10 cellular contexts compared by ENCODE assay signal in the genomic region with DNA sequence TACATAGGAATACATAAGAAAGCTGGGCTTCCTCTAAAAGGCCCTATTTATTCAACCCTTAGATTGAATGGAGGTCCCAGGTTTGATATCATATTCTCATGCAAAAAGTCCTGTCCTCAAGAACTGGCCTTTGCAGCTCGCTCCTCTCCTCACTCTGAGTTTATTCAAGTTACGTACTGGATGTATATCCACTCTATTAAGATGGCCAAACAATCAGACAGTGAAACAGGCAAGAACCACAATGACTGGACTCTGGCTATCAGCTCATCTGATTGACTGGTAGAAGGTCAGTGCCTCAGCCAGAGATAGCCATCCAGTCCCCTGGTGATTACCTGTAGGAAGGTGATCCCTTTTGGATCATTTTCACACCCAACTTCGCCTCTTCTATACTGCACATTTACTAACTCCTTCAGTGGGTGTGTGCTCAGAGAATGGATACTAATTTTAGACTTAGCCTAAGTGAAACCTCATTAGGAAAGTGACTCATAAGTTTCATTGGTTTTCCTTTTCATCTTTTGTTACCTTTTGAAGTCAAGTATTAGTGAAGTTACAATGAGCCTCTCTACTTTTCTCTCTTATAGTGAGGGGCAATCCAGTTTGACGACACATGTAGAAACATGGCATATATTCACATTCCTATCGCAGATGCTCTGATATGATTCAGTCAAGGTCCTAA.
A peak's percentile ranks its signal among the peaks of the same experiment; 100 is the strongest.
DNase-seq lines count a peak whose midpoint lies in the region; ATAC-seq, FAIRE-seq and TF ChIP-seq lines count a peak whose summit lies in the region.
"Had no signal": no experiment of that assay in that cellular context is flagged by ENCODE, and none has a peak within 500 bp of the region (broad histone marks: within the 10 kb centered on the region; RNA-seq: fewer than 3 reads in every experiment).

No MANE protein-coding gene starts in this region.

- H2AFZ ChIP-seq in astrocyte (ENCODE audit: low read depth, low read length) = no peak overlapping the region

- H3K4me3 ChIP-seq in astrocyte (ENCODE audit: insufficient read depth, low read depth, low read length) = no peak overlapping the region
- no peak overlapping the region for H3K4me3 ChIP-seq in tibial nerve

- H3K36me3 ChIP-seq in astrocyte (ENCODE audit: insufficient read depth, low read length) (no peaks in the 10 kb centered on the region), tibial nerve (no peaks in the 10 kb centered on the region)

- H3K9ac ChIP-seq in astrocyte (ENCODE audit: low read length) = no peak overlapping the region

- H3K27me3 Mint-ChIP-seq in astrocyte (ENCODE audit: low read depth, unreplicated experiment) = no peaks in the 10 kb centered on the region

- no peak for TF ChIP-seq POLR2A in tibial nerve (IDR thresholded peaks at IDR 0.05)

- in situ Hi-C loops in ACHN (cut with HindIII; ENCODE audit: low pct_ligation_motif_present, low pct_unique_long_range_greater_than_20kb, low sequenced_read_pairs) = no loop called here

- H3K9me3 ChIP-seq in astrocyte (ENCODE audit: insufficient read depth, low read depth, low read length) (no peaks in the 10 kb centered on the region), tibial nerve (no peaks in the 10 kb centered on the region)

- 90 to 94% methylated on average over 5 of the region's 5 CpGs for WGBS in tibial nerve, 2 donors

- peaks cover 11% of the 10 kb centered on the region for H3K4me1 Mint-ChIP-seq in astrocyte (ENCODE audit: low read depth, unreplicated experiment)

- H3K4me1 ChIP-seq in astrocyte (ENCODE audit: insufficient read depth, low read length) (no peaks in the 10 kb centered on the region), tibial nerve (peaks cover 0 to 7% (median 0%) of the 10 kb centered on the region in 4 donors)

- no peak overlapping the region for H3K27ac Mint-ChIP-seq in astrocyte (ENCODE audit: unreplicated experiment)

- TF ChIP-seq EP300 in tibial nerve (IDR thresholded peaks at IDR 0.05) = no peak

- no peaks in the 10 kb centered on the region for H3K79me2 ChIP-seq in astrocyte (ENCODE audit: insufficient read depth, low read length)

- no peaks in the 10 kb centered on the region for H3K9me3 Mint-ChIP-seq in astrocyte (ENCODE audit: unreplicated experiment)

- H3K27me3 ChIP-seq in astrocyte (ENCODE audit: insufficient read depth, low read length) (no peaks in the 10 kb centered on the region), tibial nerve (no peaks in the 10 kb centered on the region)

- H4K20me1 ChIP-seq in astrocyte (ENCODE audit: insufficient read depth, low read length) = no peaks in the 10 kb centered on the region

- H3K4me3 Mint-ChIP-seq in astrocyte (ENCODE audit: unreplicated experiment) = no peak overlapping the region

- H3K27ac ChIP-seq in astrocyte (ENCODE audit: low read depth, low read length) (no peak overlapping the region), tibial nerve (no peak overlapping the region)

- TF ChIP-seq CTCF in astrocyte (IDR thresholded peaks at IDR 0.05; ENCODE audit: insufficient read depth, low read depth, low read length) (no peak), tibial nerve (IDR thresholded peaks at IDR 0.05) (no peak)

- FAIRE-seq in astrocyte (lab: Jason Lieb, UNC) = no peak

- DNase-seq in astrocyte (ENCODE audit: low read depth) (peak; percentile 38), tibial nerve (ENCODE audit: low spot score in 2 of 2) (no peak), NCI-H526 treated with DMSO at 0.1 percent for 48 hours (lab: John Stamatoyannopoulos, UW) (no peak), ACHN (no peak)
- DNase-seq: DND-41, NCI-H2171 treated with DMSO at 0.1 percent for 48 hours, substantia nigra had no signal

- ATAC-seq in GM18868 (IDR thresholded peaks at IDR 0.05; ENCODE audit: unreplicated experiment) (peak; percentile 95), GM21423 (IDR thresholded peaks at IDR 0.05; ENCODE audit: unreplicated experiment) (peak; percentile 87), HG03108 (IDR thresholded peaks at IDR 0.05; ENCODE audit: unreplicated experiment) (peak; percentile 86)

- peaks cover 50% of the 10 kb centered on the region for H3K36me3 Mint-ChIP-seq in astrocyte (ENCODE audit: low read depth, unreplicated experiment)

- no peak overlapping the region for H3K4me2 ChIP-seq in astrocyte (ENCODE audit: low read length)
